Comparison of ENCODE assay signal across 20 cellular contexts in the genomic region with DNA sequence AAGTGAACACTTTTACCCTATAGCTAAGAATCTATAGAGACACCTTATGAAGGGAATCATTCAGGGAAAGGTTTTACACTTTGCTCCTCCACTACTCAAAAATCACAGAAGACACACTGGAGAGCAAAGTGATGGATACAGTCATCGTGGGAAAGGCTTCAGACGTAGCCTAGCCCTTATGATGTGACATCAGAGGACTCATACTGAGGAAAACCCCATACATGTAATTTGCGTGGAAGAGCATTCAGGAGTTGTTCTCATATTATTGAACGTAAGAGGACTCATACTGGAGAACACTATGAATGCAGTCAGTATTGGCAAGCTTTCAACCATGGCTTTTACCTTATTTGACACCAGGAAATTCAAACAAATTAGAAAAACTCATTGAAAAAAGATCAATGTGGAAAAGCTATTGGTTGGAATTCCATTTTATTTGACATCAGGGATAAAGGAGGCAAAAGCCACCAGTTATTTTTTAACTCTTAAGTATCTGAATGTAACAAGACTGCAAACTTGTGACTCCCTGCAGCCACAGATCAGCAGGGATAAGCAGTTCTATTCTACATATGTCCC. TPM values are rescaled to one million over a fixed set of nuclear protein-coding genes. Genes with fewer than 3 reads are reported as not detected.
DNase-seq lines count a peak whose midpoint lies in the region; ATAC-seq and TF ChIP-seq lines count a peak whose summit lies in the region.
"Had no signal": no experiment of that assay in that cellular context is flagged by ENCODE, and none has a peak within 500 bp of the region (broad histone marks: within the 10 kb centered on the region; RNA-seq: fewer than 3 reads in every experiment).

No MANE protein-coding gene starts in this region.

- H2BK15ac ChIP-seq in mesenchymal stem cell (ENCODE audit: low read depth, poor library complexity, severe bottlenecking) = no peak overlapping the region

- CTCF ChIA-PET in PC-3 (lab: Charles Lee) = no interaction called here

- H3K23ac ChIP-seq in mesenchymal stem cell (ENCODE audit: low read length in 2 of 2) = no peak overlapping the region

- H4K20me1 ChIP-seq in GM23338 (replicated peaks; ENCODE audit: insufficient read depth) = no peaks in the 10 kb centered on the region
- no peaks in the 10 kb centered on the region for H4K20me1 ChIP-seq in PC-3 (ENCODE audit: low read length)
- H4K20me1 ChIP-seq: BLaER1 treated with 17β-estradiol and CSF1 and Interleukin-3, amounts not matched to agents 10 nM and 100 nM had no signal

- no peak overlapping the region for H2BK5ac ChIP-seq in mesenchymal stem cell (ENCODE audit: low read depth, low read length, poor library complexity, severe bottlenecking)

- H3K27me3 ChIP-seq in adipocyte (replicated peaks; ENCODE audit: control insufficient read depth, insufficient read depth, low read length) (no peaks in the 10 kb centered on the region), mesenchymal stem cell (ENCODE audit: control insufficient read depth in 1 of 2, insufficient read depth in 1 of 2, low read length in 2 of 2) (no peaks in the 10 kb centered on the region), GM23338 (ENCODE audit: insufficient read depth) (no peaks in the 10 kb centered on the region), PC-3 (ENCODE audit: low read length) (no peaks in the 10 kb centered on the region)
- H3K27me3 ChIP-seq: BLaER1 treated with 17β-estradiol and CSF1 and Interleukin-3, amounts not matched to agents 10 nM and 100 nM had no signal

- no peak overlapping the region for H2AK5ac ChIP-seq in mesenchymal stem cell (ENCODE audit: low read length, severe bottlenecking)

- ATAC-seq in GM23338 = no peak
- no peak for ATAC-seq in PC-3
- ATAC-seq: Panc1, SK-N-SH treated with all-trans-retinoic acid at 6 μM for 48 hours had no signal

- no peak overlapping the region for H3K4me2 ChIP-seq in mesenchymal stem cell (ENCODE audit: low read length, poor library complexity, severe bottlenecking)
- H3K4me2 ChIP-seq in GM23338 = no peak overlapping the region
- H3K4me2 ChIP-seq in PC-3 (ENCODE audit: low read length) = no peak overlapping the region
- H3K4me2 ChIP-seq: BLaER1 treated with 17β-estradiol and CSF1 and Interleukin-3, amounts not matched to agents 10 nM and 100 nM had no signal

- POLR2A ChIA-PET in PC-3 (lab: Charles Lee; ENCODE audit: unreplicated experiment) = no interaction called here

- no peak overlapping the region for H3K4ac ChIP-seq in mesenchymal stem cell (ENCODE audit: low read depth in 1 of 2, low read length in 2 of 2)

- H3K4me3 ChIP-seq in adipocyte (ENCODE audit: low read length) (peak overlapping the region; percentile 29), mesenchymal stem cell (ENCODE audit: insufficient read depth in 1 of 2, low read depth in 1 of 2, low read length in 2 of 2) (peak overlapping the region in 1 of 2 experiments; percentile 51), GM23338 (no peak overlapping the region), PC-3 (ENCODE audit: low read length) (no peak overlapping the region)

- no peaks in the 10 kb centered on the region; the same call in 2 of the 3 replicates for H3K4me1 Mint-ChIP-seq in GM23338
- H3K4me1 Mint-ChIP-seq: CD4-positive, alpha-beta memory T cell had no signal

- BruUV-seq in PC-3 (replicated peaks; lab: Mats Ljungman, UMichigan) = no TSS peak

- peaks cover 89% of the 10 kb centered on the region for H3K9me3 Mint-ChIP-seq in GM23338

- H3K9ac ChIP-seq in adipocyte (ENCODE audit: low read length) (no peak overlapping the region), mesenchymal stem cell (ENCODE audit: low read length) (no peak overlapping the region), PC-3 (ENCODE audit: low read length) (no peak overlapping the region)
- H3K9ac ChIP-seq: BLaER1 treated with 17β-estradiol and CSF1 and Interleukin-3, amounts not matched to agents 10 nM and 100 nM had no signal

- no peak overlapping the region for H3K27ac ChIP-seq in mesenchymal stem cell (ENCODE audit: low read length, poor library complexity, severe bottlenecking)
- no peak overlapping the region for H3K27ac ChIP-seq in GM23338 (ENCODE audit: low read depth)
- no peak overlapping the region for H3K27ac ChIP-seq in PC-3 (ENCODE audit: low read length)
- H3K27ac ChIP-seq: BLaER1 treated with 17β-estradiol and CSF1 and Interleukin-3, amounts not matched to agents 10 nM and 100 nM had no signal

- no peak overlapping the region for H3K18ac ChIP-seq in mesenchymal stem cell (ENCODE audit: low read depth in 1 of 2, low read length in 2 of 2)

- no peaks in the 10 kb centered on the region for H3K79me2 ChIP-seq in GM23338 (replicated peaks; ENCODE audit: insufficient read depth)
- no peaks in the 10 kb centered on the region for H3K79me2 ChIP-seq in PC-3 (ENCODE audit: low read length)

- no peak overlapping the region for H2BK120ac ChIP-seq in mesenchymal stem cell (ENCODE audit: low read depth, low read length)

- H2BK12ac ChIP-seq in mesenchymal stem cell (ENCODE audit: low read length in 2 of 2) = no peak overlapping the region

- peaks cover 9% of the 10 kb centered on the region for H3K27me3 Mint-ChIP-seq in GM23338 (ENCODE audit: insufficient read depth, low read depth, poor library complexity)

- H4K91ac ChIP-seq in mesenchymal stem cell (ENCODE audit: low read length) = no peak overlapping the region

- no peak overlapping the region for H3K4me3 Mint-ChIP-seq in GM23338
- H3K4me3 Mint-ChIP-seq: CD4-positive, alpha-beta memory T cell had no signal

- intact Hi-C loops in PC-3 (cut with micrococcal nuclease) = no loop called here

- no peaks in the 10 kb centered on the region for H3K79me1 ChIP-seq in mesenchymal stem cell (replicated peaks; ENCODE audit: low read length, poor library complexity, severe bottlenecking)

- no peak overlapping the region for H3K14ac ChIP-seq in mesenchymal stem cell (ENCODE audit: low read length in 2 of 2)

- H3K9me3 ChIP-seq in adipocyte (ENCODE audit: control insufficient read depth, low read length) (peaks cover 84% of the 10 kb centered on the region), mesenchymal stem cell (ENCODE audit: control insufficient read depth, low read length) (peaks cover 86% of the 10 kb centered on the region), PC-3 (ENCODE audit: low read length) (peaks cover 59% of the 10 kb centered on the region)

- no peak for TF ChIP-seq CTCF in GM23338 (conservative IDR thresholded peaks at IDR 0.05; ENCODE audit: low read depth in 2 of 2)
- no peak for TF ChIP-seq CTCF in PC-3 (conservative IDR thresholded peaks at IDR 0.05; ENCODE audit: low read depth, low read length)

- H3K36me3 ChIP-seq in adipocyte (ENCODE audit: control insufficient read depth, insufficient read depth, low read length, severe bottlenecking) (no peaks in the 10 kb centered on the region), mesenchymal stem cell (ENCODE audit: control insufficient read depth in 1 of 2, insufficient read depth in 2 of 2, low read depth in 1 of 2, low read length in 2 of 2) (no peaks in the 10 kb centered on the region), GM23338 (ENCODE audit: insufficient read depth) (0 out of 2 replicates have a peak, but pooled peaks cover 3% of the 10 kb centered on the region), PC-3 (ENCODE audit: low read depth, low read length) (no peaks in the 10 kb centered on the region; the same call in 1 of the 2 replicates)
- H3K36me3 ChIP-seq: BLaER1 treated with 17β-estradiol and CSF1 and Interleukin-3, amounts not matched to agents 10 nM and 100 nM had no signal

- in situ Hi-C loops in Caki2 (cut with HindIII; ENCODE audit: low pct_unique_long_range_greater_than_20kb, low sequenced_read_pairs) = no loop called here

- no peak overlapping the region for H4K8ac ChIP-seq in mesenchymal stem cell (ENCODE audit: low read length)

- DNase-seq in Caki2 (ENCODE audit: low read depth) = peak; percentile 27
- DNase-seq in ELR (ENCODE audit: low read depth) = peak; percentile 32
- no peak for DNase-seq in adipocyte (ENCODE audit: low read depth)
- peak; percentile 6 for DNase-seq in mesenchymal stem cell
- DNase-seq in GM23338 (ENCODE audit: low spot score) = no peak
- no peak for DNase-seq in NCI-H1105 (lab: John Stamatoyannopoulos, UW)
- no peak for DNase-seq in PC-3
- DNase-seq: ACHN; Caco-2; CD4-positive, alpha-beta memory T cell; EL; MM.1S; NCI-H1048; NCI-H1436; NCI-H187 treated with DMSO at 0.1 percent for 48 hours; NCI-H69; SIG-M5 had no signal

- 35% methylated on average over 4 of the region's 4 CpGs for whole genome bisulfite sequencing in mesenchymal stem cell

- H3F3A ChIP-seq in GM23338 (replicated peaks; ENCODE audit: low read depth) (no peaks in the 10 kb centered on the region), PC-3 (ENCODE audit: low read length, unreplicated experiment) (no peaks in the 10 kb centered on the region)

- no peak overlapping the region for H3K27ac Mint-ChIP-seq in GM23338
- H3K27ac Mint-ChIP-seq: CD4-positive, alpha-beta memory T cell had no signal

- no peak overlapping the region for H2AFZ ChIP-seq in mesenchymal stem cell (ENCODE audit: low read depth, low read length)
- H2AFZ ChIP-seq in GM23338 = no peak overlapping the region
- H2AFZ ChIP-seq in PC-3 (ENCODE audit: low read length) = no peak overlapping the region

- peaks cover 39% of the 10 kb centered on the region for H3K36me3 Mint-ChIP-seq in GM23338 (ENCODE audit: low read depth)

- H3K4me1 ChIP-seq in adipocyte (ENCODE audit: control insufficient read depth, insufficient read depth, low read length) = no peaks in the 10 kb centered on the region
- H3K4me1 ChIP-seq in mesenchymal stem cell (ENCODE audit: control insufficient read depth, insufficient read depth, low read depth, low read length) = no peaks in the 10 kb centered on the region
- no peaks in the 10 kb centered on the region for H3K4me1 ChIP-seq in GM23338 (ENCODE audit: insufficient read depth)
- no peaks in the 10 kb centered on the region for H3K4me1 ChIP-seq in PC-3 (ENCODE audit: insufficient read depth, low read length)
- H3K4me1 ChIP-seq: BLaER1 treated with 17β-estradiol and CSF1 and Interleukin-3, amounts not matched to agents 10 nM and 100 nM; Caco-2 had no signal

- H3K9me2 ChIP-seq in GM23338 (ENCODE audit: insufficient read depth) (no peaks in the 10 kb centered on the region), PC-3 (replicated peaks; ENCODE audit: low read length) (no peaks in the 10 kb centered on the region)

RNA-seq across cellular contexts. Expression of gene ZNF274, which starts 16.1 kb away (rescaled TPM):
- total RNA-seq in Caki2 (2014; rRNA removed; shearing (Covaris generic); ENCODE audit: low replicate concordance) = 27.7 and 34.0 TPM in 2 replicates
- polyA plus RNA-seq in mesenchymal stem cell (2013, experiment 1 of 2) = 11.4 TPM
- polyA plus RNA-seq in mesenchymal stem cell (2013, experiment 2 of 2) = 12.3 TPM
- 31.2 and 40.0 TPM in 2 replicates for total RNA-seq in GM23338 (2014; rRNA removed; shearing (Covaris generic))
- polyA plus RNA-seq in GM23338 (2016; fragmentation: Nextera tagmentation; extraction: Ambion mirVana) = 17.5 and 19.9 TPM in 2 replicates
- 15.4 and 16.1 TPM in 2 replicates for total RNA-seq in PC-3 (2014; rRNA removed)

RNA-seq across cellular contexts. Expression of gene ZNF329, which starts 16.2 kb away (rescaled TPM):
- total RNA-seq in Caki2 (2014; rRNA removed; shearing (Covaris generic); ENCODE audit: low replicate concordance) = 18.7 and 23.9 TPM in 2 replicates
- polyA plus RNA-seq in mesenchymal stem cell (2013, experiment 1 of 2) = 5.3 TPM
- polyA plus RNA-seq in mesenchymal stem cell (2013, experiment 2 of 2) = 5.4 TPM
- 15.2 and 16.9 TPM in 2 replicates for total RNA-seq in GM23338 (2014; rRNA removed; shearing (Covaris generic))
- 2.7 and 3.3 TPM in 2 replicates for polyA plus RNA-seq in GM23338 (2016; fragmentation: Nextera tagmentation; extraction: Ambion mirVana)
- total RNA-seq in PC-3 (2014; rRNA removed) = 8.2 and 10.5 TPM in 2 replicates

Comparison
In these comparisons a context has a peak if more than half of its experiments do, and no peak if none do; other contexts are left out.
1. DNase-seq: peak in Caki2 (single experiment), ELR (single experiment) and mesenchymal stem cell (single experiment); none in adipocyte (single experiment), GM23338 (single experiment), NCI-H1105 (single experiment) and PC-3 (single experiment).